ENCODE assay signal across 35 cellular contexts in the genomic region with DNA sequence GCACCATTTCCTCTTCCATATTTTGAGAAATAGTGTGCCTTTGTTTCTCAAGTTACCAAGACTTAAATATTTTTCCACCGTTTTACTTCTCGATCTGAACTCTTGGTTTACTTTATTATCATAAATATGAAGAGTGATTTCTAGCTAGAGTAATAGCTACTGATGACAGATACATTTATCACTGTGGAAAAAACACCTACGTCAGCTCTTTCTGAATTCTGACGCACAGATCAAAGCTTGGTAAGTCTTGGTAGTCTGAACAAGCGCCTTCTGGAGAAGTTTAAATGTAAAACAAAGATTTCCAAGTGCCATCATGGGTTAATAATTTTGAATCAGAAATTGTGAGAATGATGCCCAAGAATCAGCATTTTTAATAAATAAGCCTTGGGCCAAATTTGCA.
"Had no signal": no experiment of that assay in that cellular context is flagged by ENCODE, and none has a peak within 500 bp of the region (broad histone marks: within the 10 kb centered on the region; RNA-seq: fewer than 3 reads in every experiment).

No MANE protein-coding gene starts in this region.

- DNase-seq: MG63, MM.1S, MV-4-11, NCI-H1048, NCI-H1092, NCI-H1092 treated with DMSO at 0.1 percent for 48 hours, NCI-H1105, NCI-H1105 treated with DMSO at 0.1 percent for 48 hours, NCI-H1417, NCI-H1417 treated with DMSO at 0.1 percent for 48 hours, NCI-H1436, NCI-H1436 treated with DMSO at 0.1 percent for 48 hours, NCI-H146, NCI-H1694, NCI-H1694 treated with DMSO at 0.1 percent for 48 hours, NCI-H187, NCI-H187 treated with DMSO at 0.1 percent for 48 hours, NCI-H1930, NCI-H2029, NCI-H2029 treated with DMSO at 0.1 percent for 48 hours, NCI-H2081, NCI-H2081 treated with DMSO at 0.1 percent for 48 hours, NCI-H2107, NCI-H2171, NCI-H2171 treated with DMSO at 0.1 percent for 48 hours, NCI-H2227 treated with DMSO at 0.1 percent for 48 hours, NCI-H226, NCI-H345, NCI-H446, NCI-H446 treated with DMSO at 0.1 percent for 48 hours, NCI-H510A, NCI-H510A treated with DMSO at 0.1 percent for 48 hours, NCI-H524, NCI-H524 treated with DMSO at 0.1 percent for 48 hours, NCI-H526 had no signal

- H3K36me3 ChIP-seq: MG63 had no signal

- H3K27me3 ChIP-seq: MG63 had no signal

- H3K4me3 ChIP-seq: MG63 had no signal

- H3K9me3 ChIP-seq: MG63 had no signal
